Comparison of ENCODE assay signal across 8 cellular contexts in genomic region chr3:32340039-32340438, GRCh38. TPM values are rescaled to one million over a fixed set of nuclear protein-coding genes. Genes with fewer than 3 reads are reported as not detected.
A peak's percentile ranks its signal among the peaks of the same experiment; 100 is the strongest.
DNase-seq lines count a peak whose midpoint lies in the region; ATAC-seq and TF ChIP-seq lines count a peak whose summit lies in the region.

No MANE protein-coding gene starts in this region.

- TF ChIP-seq RAD21 in neural cell (conservative IDR thresholded peaks at IDR 0.05): peak; percentile 91

- no peak overlapping the region for H3K4me3 ChIP-seq in LNCaP clone FGC (ENCODE audit: low read depth, low read length)
- no peak overlapping the region for H3K4me3 ChIP-seq in fibroblast of lung (replicated peaks in 1 of 4; ENCODE audit: control extremely low read depth in 1 of 4, insufficient read depth in 1 of 4, low read depth in 3 of 4, low read length in 4 of 4)
- H3K4me3 ChIP-seq in neural cell (ENCODE audit: low read length): no peak overlapping the region

- H3K9ac ChIP-seq in fibroblast of lung (ENCODE audit: insufficient read depth, low read length) (no peak overlapping the region), neural cell (ENCODE audit: low read length) (no peak overlapping the region)

- H4K20me1 ChIP-seq in fibroblast of lung (ENCODE audit: control insufficient read depth, extremely low read depth, insufficient read depth, low read length): no peaks in the 10 kb centered on the region
- H4K20me1 ChIP-seq in neural cell (ENCODE audit: insufficient read depth): no peaks in the 10 kb centered on the region

- H3K9me3 ChIP-seq in fibroblast of lung (ENCODE audit: control insufficient read depth, insufficient read depth, low read depth, low read length): no peaks in the 10 kb centered on the region
- no peaks in the 10 kb centered on the region for H3K9me3 ChIP-seq in neural cell (ENCODE audit: low read length)

- H3K27me3 ChIP-seq in fibroblast of lung (ENCODE audit: control insufficient read depth, insufficient read depth, low read length): peaks cover 4% of the 10 kb centered on the region
- no peaks in the 10 kb centered on the region for H3K27me3 ChIP-seq in neural cell (ENCODE audit: insufficient read depth, low read depth, low read length)

- H3K79me2 ChIP-seq in fibroblast of lung (ENCODE audit: control insufficient read depth, insufficient read depth, low read length) (no peaks in the 10 kb centered on the region), neural cell (replicated peaks; ENCODE audit: insufficient read depth, low read length) (no peaks in the 10 kb centered on the region)

- no peaks in the 10 kb centered on the region for H3K4me1 ChIP-seq in fibroblast of lung (ENCODE audit: control insufficient read depth, extremely low read depth, insufficient read depth, low read length)

- H3K27ac ChIP-seq in fibroblast of lung (ENCODE audit: insufficient read depth, low read length) (no peak overlapping the region), neural cell (ENCODE audit: low read length) (no peak overlapping the region)

- no peaks in the 10 kb centered on the region for H3K9me2 ChIP-seq in neural cell (ENCODE audit: insufficient read depth, low read length)

- H3K4me2 ChIP-seq in fibroblast of lung (ENCODE audit: extremely low read depth, insufficient read depth, low read length) (no peak overlapping the region), neural cell (ENCODE audit: low read length) (no peak overlapping the region)

- TF ChIP-seq CTCF in LNCaP clone FGC (IDR thresholded peaks at IDR 0.05; ENCODE audit: control insufficient read depth, extremely low read depth, insufficient read depth) (peak; percentile 86), fibroblast of lung (conservative IDR thresholded peaks at IDR 0.05 in 1 of 2, IDR thresholded peaks at IDR 0.05 in 1 of 2; ENCODE audit: low read depth in 1 of 2, low read length in 2 of 2) (peak; percentile 47 to 72), neural cell (IDR thresholded peaks at IDR 0.05; ENCODE audit: poor library complexity, severe bottlenecking) (peak; percentile 86)

- peak; percentile 11 for DNase-seq in stimulated activated CD4-positive, alpha-beta T cell treated with anti-CD3 and anti-CD28 coated beads, Interleukin-15, amount 100 ng/mL, for 24 hours
- DNase-seq in stimulated activated CD4-positive, alpha-beta T cell treated with anti-CD3 and anti-CD28 coated beads, Interleukin-12 subunit alpha, Interleukin-12 subunit beta, amount 100 ng/mL, for 4 hours: no peak
- DNase-seq in LNCaP clone FGC (ENCODE audit: low read depth) (peak; percentile 79), SW480 (ENCODE audit: low spot score) (peak; percentile 72), fibroblast of lung (ENCODE audit: low read depth in 2 of 2) (peak; percentile 47 to 74)
- no peak for DNase-seq in activated CD8-positive, alpha-beta memory T cell treated with anti-CD3 and anti-CD28 coated beads, Interleukin-2, amount 50 U/mL, for 48 hours

- ATAC-seq in GM21717 (IDR thresholded peaks at IDR 0.05; ENCODE audit: unreplicated experiment): no peak

- no peak for TF ChIP-seq EP300 in neural cell (conservative IDR thresholded peaks at IDR 0.05; ENCODE audit: poor library complexity, severe bottlenecking)

- H3F3A ChIP-seq in neural cell (ENCODE audit: insufficient read depth, low read length, poor library complexity, severe bottlenecking): no peaks in the 10 kb centered on the region

- H3K36me3 ChIP-seq in fibroblast of lung (ENCODE audit: control insufficient read depth, insufficient read depth, low read length) (no peaks in the 10 kb centered on the region), neural cell (ENCODE audit: insufficient read depth, low read length) (no peaks in the 10 kb centered on the region)

- H2AFZ ChIP-seq in fibroblast of lung (ENCODE audit: low read length): no peak overlapping the region
- H2AFZ ChIP-seq in neural cell (ENCODE audit: low read depth, low read length): no peak overlapping the region

TF ChIP-seq in neural cell, 6 proteins besides CTCF, POLR2A, EP300 and RAD21:
- TF ChIP-seq SMC3 (conservative IDR thresholded peaks at IDR 0.05; ENCODE audit: poor library complexity) (peak; percentile 87), POLR2AphosphoS5 (IDR thresholded peaks at IDR 0.05) (no peak)

RNA-seq across cellular contexts. Expression of gene CMTM7, which starts 51.6 kb away (rescaled TPM):
- 3.3 and 3.5 TPM in 2 replicates for total RNA-seq in fibroblast of lung
- polyA plus RNA-seq in fibroblast of lung (9.3 and 14.3 TPM in 2 replicates), neural cell (0.57 TPM in 1 of 2 replicates, not detected in the other)
- polyA plus RNA-seq in fibroblast of lung (2012): 8.3 and 11.6 TPM in 2 replicates
- polyA minus RNA-seq in fibroblast of lung (ENCODE audit: low replicate concordance) (17.6 and 22.4 TPM in 2 replicates), neural cell (not detected in 2 replicates)

Comparison
In these comparisons a context has a peak if more than half of its experiments do, and no peak if none do; other contexts are left out.
1. DNase-seq: peak in stimulated activated CD4-positive, alpha-beta T cell treated with anti-CD3 and anti-CD28 coated beads, Interleukin-15, amount 100 ng/mL, for 24 hours (single experiment), LNCaP clone FGC (single experiment), SW480 (single experiment) and fibroblast of lung (2 of 2); none in stimulated activated CD4-positive, alpha-beta T cell treated with anti-CD3 and anti-CD28 coated beads, Interleukin-12 subunit alpha, Interleukin-12 subunit beta, amount 100 ng/mL, for 4 hours (single experiment) and activated CD8-positive, alpha-beta memory T cell treated with anti-CD3 and anti-CD28 coated beads, Interleukin-2, amount 50 U/mL, for 48 hours (single experiment).
2. Peak in every context shown above with its lines, with median percentiles within 50 percentile points of each other: CTCF ChIP-seq.